In the genomic region with DNA sequence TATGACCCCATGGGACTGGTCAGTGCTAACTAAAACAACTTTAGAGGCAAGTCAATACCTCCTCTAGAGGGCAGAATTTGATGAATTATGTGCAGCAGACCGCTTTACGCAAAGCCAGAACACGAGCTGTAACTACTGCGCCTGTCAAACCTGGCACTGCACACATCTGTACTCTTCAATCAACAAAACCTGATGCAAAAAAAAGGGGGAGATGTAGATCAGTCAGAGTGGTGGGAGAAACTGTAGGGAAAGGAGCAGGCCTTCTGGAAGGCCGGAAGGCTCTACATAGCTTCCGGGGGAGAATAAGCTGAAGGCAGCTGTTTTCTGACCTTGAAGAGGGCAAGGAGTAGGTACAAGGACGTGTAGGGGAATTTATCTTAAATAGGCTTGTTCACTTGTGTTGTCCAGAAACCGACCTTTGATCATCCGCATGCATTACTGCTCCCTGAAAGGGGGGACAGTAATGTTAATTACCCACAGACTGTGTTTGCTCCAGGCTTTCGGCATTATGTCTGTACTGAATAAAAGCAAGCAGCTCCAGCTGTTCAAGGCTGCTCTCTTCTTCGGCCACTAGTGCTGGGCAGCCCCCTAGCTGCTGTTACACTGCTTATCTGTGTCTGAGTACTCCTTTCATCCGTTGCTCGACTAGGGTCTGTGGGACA, we compare ENCODE assay signal across 15 cellular contexts. TPM values are rescaled to one million over a fixed set of nuclear protein-coding genes. Genes with fewer than 3 reads are reported as not detected.
DNase-seq lines count a peak whose midpoint lies in the region; TF ChIP-seq lines count a peak whose summit lies in the region.
"Had no signal": no experiment of that assay in that cellular context is flagged by ENCODE, and none has a peak within 500 bp of the region (broad histone marks: within the 10 kb centered on the region; RNA-seq: fewer than 3 reads in every experiment).

No MANE protein-coding gene starts in this region.

- peaks cover 0 to 6% of the 10 kb centered on the region in 2 experiments; a peak in 2 of 4 replicates for H3K4me1 Mint-ChIP-seq in H9

- H3K79me1 ChIP-seq in H9 (ENCODE audit: insufficient read depth, low read depth, low read length, poor library complexity, severe bottlenecking) = no peaks in the 10 kb centered on the region

- H3K36me3 ChIP-seq in kidney epithelial cell (ENCODE audit: control insufficient read depth, insufficient read depth, low read length) (no peaks in the 10 kb centered on the region), spleen (peaks cover 0 to 60% (median 0%) of the 10 kb centered on the region in 6 donors), GM23248 (ENCODE audit: low read depth) (peaks cover 13% of the 10 kb centered on the region; the same call in 1 of the 2 replicates)
- H3K36me3 ChIP-seq: prostate gland had no signal

- no peaks in the 10 kb centered on the region for H3K27me3 Mint-ChIP-seq in H9 (ENCODE audit: low read depth)

- no peak overlapping the region for H2BK20ac ChIP-seq in H9 (ENCODE audit: low read depth, low read length, poor library complexity, severe bottlenecking)

- no peaks in the 10 kb centered on the region for H3K27me3 ChIP-seq in H9 (ENCODE audit: insufficient read depth, low read length)
- no peaks in the 10 kb centered on the region for H3K27me3 ChIP-seq in kidney epithelial cell (ENCODE audit: control insufficient read depth, insufficient read depth, low read length)
- H3K27me3 ChIP-seq in spleen (replicated peaks in 1 of 7) = no peaks in the 10 kb centered on the region
- H3K27me3 ChIP-seq in GM23248 (replicated peaks; ENCODE audit: insufficient read depth) = no peaks in the 10 kb centered on the region
- H3K27me3 ChIP-seq: transverse colon had no signal

- no peaks in the 10 kb centered on the region for H3K9me3 Mint-ChIP-seq in H9
- H3K9me3 Mint-ChIP-seq: activated T-helper 2 cell treated with anti-CD3 and anti-CD28 coated beads, Interferon-gamma antibody, Interleukin-2, Interleukin-4, amounts not matched to agents 10 μg/mL and 5 μg/mL and 100 μg/mL, durations not matched to agents 14 hours and 24 hours and 36 hours had no signal

- no peak overlapping the region for H3K4me3 Mint-ChIP-seq in H9

- in situ Hi-C loops in ACHN (cut with HindIII; ENCODE audit: low pct_ligation_motif_present, low pct_unique_long_range_greater_than_20kb, low sequenced_read_pairs) = no loop called here
- in situ Hi-C loops in GM23248 (cut with MboI) = no loop called here

- H3K36me3 Mint-ChIP-seq in H9 (ENCODE audit: insufficient read depth in 1 of 3, low read depth in 3 of 3) = peaks cover 3 to 15% (median 12%) of the 10 kb centered on the region in 3 experiments; a peak in 6 of 7 replicates

- H3K23me2 ChIP-seq in H9 (ENCODE audit: insufficient read length, low read depth, low read length, poor library complexity, severe bottlenecking) = no peaks in the 10 kb centered on the region

- TF ChIP-seq POLR2A in spleen (IDR thresholded peaks at IDR 0.05) = no peak

- TF ChIP-seq CTCF in H9 (conservative IDR thresholded peaks at IDR 0.05) = peak; percentile 48; the same call in 2 of the 3 replicates
- peak; percentile 18 for TF ChIP-seq CTCF in kidney epithelial cell (IDR thresholded peaks at IDR 0.05; ENCODE audit: insufficient read depth, low read length, poor library complexity, severe bottlenecking)
- peak in 1 of 11 experiments; percentile 9 for TF ChIP-seq CTCF in spleen (IDR thresholded peaks at IDR 0.05 in 8 of 11, conservative IDR thresholded peaks at IDR 0.05 in 3 of 11)

- no peaks in the 10 kb centered on the region for H3K9me2 ChIP-seq in GM23248 (ENCODE audit: insufficient read depth)

- H4K20me1 ChIP-seq in H9 (ENCODE audit: control insufficient read depth, insufficient read depth, insufficient read length) = no peaks in the 10 kb centered on the region
- H4K20me1 ChIP-seq in GM23248 (ENCODE audit: insufficient read depth) = no peaks in the 10 kb centered on the region

- H3K79me2 ChIP-seq in H9 (ENCODE audit: insufficient read depth, low read length) = no peaks in the 10 kb centered on the region
- H3K79me2 ChIP-seq in GM23248 (ENCODE audit: insufficient read depth) = no peaks in the 10 kb centered on the region

- no peak overlapping the region for H3K56ac ChIP-seq in H9 (ENCODE audit: insufficient read length, low read depth, low read length)

- no peak overlapping the region for H4K91ac ChIP-seq in H9 (ENCODE audit: insufficient read length, low read depth, low read length)

- no peak overlapping the region for H3T11ph ChIP-seq in H9 (ENCODE audit: low read length)

- peaks cover 18% of the 10 kb centered on the region for H3F3A ChIP-seq in GM23248 (ENCODE audit: insufficient read depth)

- H2BK120ac ChIP-seq in H9 (ENCODE audit: low read depth, low read length, poor library complexity, severe bottlenecking) = no peak overlapping the region

- no peak overlapping the region for H3K4ac ChIP-seq in H9 (ENCODE audit: low read depth, low read length)

- DNase-seq in ACHN (peak; percentile 12), H9 (no peak), SK-N-DZ (ENCODE audit: low spot score) (peak; percentile 25), kidney epithelial cell (ENCODE audit: low read depth) (no peak), T-helper 2 cell (no peak), putamen (ENCODE audit: low spot score) (no peak), spleen (no peak), GM23248 (no peak)
- DNase-seq: aorta, NCI-H1048, NCI-H2227 treated with DMSO at 0.1 percent for 48 hours, T-helper 9 cell, transverse colon had no signal

- H3K4me3 ChIP-seq in kidney epithelial cell (ENCODE audit: low read depth, low read length) (no peak overlapping the region), spleen (no peak overlapping the region), GM23248 (no peak overlapping the region)
- H3K4me3 ChIP-seq: prostate gland, transverse colon had no signal

- H3K23ac ChIP-seq in H9 (ENCODE audit: insufficient read length, low read depth, low read length) = no peak overlapping the region

- H3K27ac ChIP-seq in H9 (ENCODE audit: insufficient read length, low read depth, low read length) (no peak overlapping the region), spleen (no peak overlapping the region), GM23248 (no peak overlapping the region)

- no peak overlapping the region for H2BK12ac ChIP-seq in H9 (ENCODE audit: insufficient read length, low read depth, low read length)

- H2BK5ac ChIP-seq in H9 (ENCODE audit: insufficient read length, low read length) = no peak overlapping the region

- no CpG with 5 or more reads among the region's 13 CpGs for WGBS in H9 (ENCODE audit: extremely low coverage, insufficient read length, low lambda C conversion rate)
- 79 to 88% (median 83%) methylated on average over 13 of the region's 13 CpGs for WGBS in spleen, 5 donors
- WGBS in GM23248 (ENCODE audit: low coverage in 1 of 2, low lambda C conversion rate in 2 of 2, missing lambda C conversion rate in 2 of 2), 2 experiments = 90% methylated on average over 13 of the region's 13 CpGs

- H3K9me3 ChIP-seq in H9 (ENCODE audit: control insufficient read depth, low read depth, low read length) (no peaks in the 10 kb centered on the region), spleen (no peaks in the 10 kb centered on the region), GM23248 (ENCODE audit: low read depth) (no peaks in the 10 kb centered on the region)
- H3K9me3 ChIP-seq: prostate gland, transverse colon had no signal

- H3K18ac ChIP-seq in H9 (ENCODE audit: insufficient read length, low read depth, low read length) = no peak overlapping the region

- no peak overlapping the region for H3K14ac ChIP-seq in H9 (ENCODE audit: insufficient read depth, low read length)

- H2AFZ ChIP-seq in H9 (ENCODE audit: low read length) (no peak overlapping the region), GM23248 (no peak overlapping the region)

- H3K4me1 ChIP-seq in H9 (ENCODE audit: insufficient read depth, low read length) = no peaks in the 10 kb centered on the region; the same call in 1 of the 2 replicates
- H3K4me1 ChIP-seq in spleen = peaks cover 0 to 4% (median 2%) of the 10 kb centered on the region in 6 donors
- H3K4me1 ChIP-seq in GM23248 (ENCODE audit: insufficient read depth) = peaks cover 13% of the 10 kb centered on the region
- H3K4me1 ChIP-seq: prostate gland had no signal

- no peak overlapping the region for H2AK5ac ChIP-seq in H9 (ENCODE audit: insufficient read length, low read length)

- H4K5ac ChIP-seq in H9 (ENCODE audit: insufficient read length, low read depth, low read length) = no peak overlapping the region

- H3K27ac Mint-ChIP-seq in H9 = peak overlapping the region in 2 of 3 experiments; percentile 4 to 12; a peak in 2 of 7 replicates
- H3K27ac Mint-ChIP-seq: activated T-helper 2 cell treated with anti-CD3 and anti-CD28 coated beads, Interferon-gamma antibody, Interleukin-2, Interleukin-4, amounts not matched to agents 10 μg/mL and 5 μg/mL and 100 μg/mL, durations not matched to agents 14 hours and 24 hours and 36 hours had no signal

- H3K9ac ChIP-seq in H9 (ENCODE audit: extremely low read depth, insufficient read length, low read length) (no peak overlapping the region), GM23248 (no peak overlapping the region)

- H3K4me2 ChIP-seq in H9 (ENCODE audit: insufficient read depth, insufficient read length, low read length) (no peak overlapping the region), GM23248 (ENCODE audit: unreplicated experiment) (no peak overlapping the region)

- no peak overlapping the region for H2BK15ac ChIP-seq in H9 (ENCODE audit: low read depth, low read length)

- intact Hi-C loops in spleen (cut with DNase I; ENCODE audit: low total_unique reads) = no loop called here

- H4K8ac ChIP-seq in H9 (replicated peaks; ENCODE audit: insufficient read length, low read depth, low read length) = no peak overlapping the region

RNA-seq across cellular contexts. Expression of gene GPR160, which starts 41.0 kb away (rescaled TPM):
- total RNA-seq in H9 (2021) (14.1 and 15.4 TPM in 2 replicates), kidney epithelial cell (13.2 and 14.2 TPM in 2 replicates), spleen (10 to 100 TPM; 21.2 to 52.2 (median 28.7) TPM)
- polyA plus RNA-seq in SK-N-DZ (2014; cell fraction: cytosol; rRNA removed) = 0.28 and 1.1 TPM in 2 replicates
- 0.23 TPM in 1 of 2 replicates, not detected in the other for polyA plus RNA-seq in SK-N-DZ (2014; cell fraction: nucleus; rRNA removed)
- polyA plus RNA-seq in spleen (10 to 100 TPM; 17.1 to 21.9 (median 17.6) TPM), GM23248 (2016; fragmentation: Nextera tagmentation; extraction: Ambion mirVana) (0.44 and 0.73 TPM in 2 replicates)
- 0.13 and 0.76 TPM in 2 replicates for total RNA-seq in GM23248 (2014; rRNA removed; shearing (Covaris generic))

Comparison
In these comparisons a context has a peak if more than half of its experiments do, and no peak if none do; other contexts are left out.
1. DNase-seq: peak in ACHN (single experiment) and SK-N-DZ (single experiment); none in H9 (single experiment), kidney epithelial cell (single experiment), T-helper 2 cell (0 of 5), putamen (single experiment), spleen (single experiment) and GM23248 (single experiment).